ENCODE assay signal across 9 cellular contexts in genomic region chr14:55556929-55557623, GRCh38. TPM values are rescaled to one million over a fixed set of nuclear protein-coding genes. Genes with fewer than 3 reads are reported as not detected.
DNase-seq lines count a peak whose midpoint lies in the region; ATAC-seq and TF ChIP-seq lines count a peak whose summit lies in the region.
"Had no signal": no experiment of that assay in that cellular context is flagged by ENCODE, and none has a peak within 500 bp of the region (broad histone marks: within the 10 kb centered on the region; RNA-seq: fewer than 3 reads in every experiment).

No MANE protein-coding gene starts in this region.

- CTCF ChIA-PET in activated CD4-positive, alpha-beta memory T cell treated with anti-CD3 and anti-CD28 coated beads, Interleukin-2, amount 10 ng/mL, durations not matched to agents 7 days and 5 days (lab: Charles Lee), result no interaction called here

- peak; percentile 68 for ATAC-seq in esophagus mucosa
- no peak for ATAC-seq in GM21447 (IDR thresholded peaks at IDR 0.05; ENCODE audit: unreplicated experiment)
- no peak for ATAC-seq in HG03378 (IDR thresholded peaks at IDR 0.05; ENCODE audit: unreplicated experiment)

- H2BK15ac ChIP-seq in neuronal stem cell (ENCODE audit: low read length), result no peak overlapping the region

- H3K4me2 ChIP-seq in osteoblast (ENCODE audit: insufficient read depth, low read length) (peak overlapping the region; percentile 46), neuronal stem cell (ENCODE audit: insufficient read depth, low read length, poor library complexity, severe bottlenecking) (no peak overlapping the region)

- no CpG with 5 or more reads among the region's 3 CpGs for WGBS in neuronal stem cell (ENCODE audit: extremely low coverage in 2 of 2, insufficient read length in 2 of 2, insufficient replicate concordance in 1 of 2), 2 donors

- H3K36me3 ChIP-seq in osteoblast (ENCODE audit: insufficient read depth, low read length) (no peaks in the 10 kb centered on the region), neuronal stem cell (replicated peaks in 1 of 2; ENCODE audit: control insufficient read depth in 2 of 2, insufficient read depth in 2 of 2, low read length in 2 of 2) (peaks cover 0 to 7% of the 10 kb centered on the region in 2 donors)

- H4K20me1 ChIP-seq in osteoblast (ENCODE audit: insufficient read depth, low read length), result no peaks in the 10 kb centered on the region

- peaks cover 4% of the 10 kb centered on the region for H3K4me1 Mint-ChIP-seq in activated CD4-positive, alpha-beta memory T cell treated with anti-CD3 and anti-CD28 coated beads, Interleukin-2, amount 10 ng/mL, durations not matched to agents 7 days and 5 days

- H3K14ac ChIP-seq in neuronal stem cell (ENCODE audit: low read length), result no peak overlapping the region

- H3K4me1 ChIP-seq in osteoblast (ENCODE audit: insufficient read depth, low read length) (peaks cover 9% of the 10 kb centered on the region), neuronal stem cell (ENCODE audit: control insufficient read depth in 2 of 2, insufficient read depth in 1 of 2, low read depth in 1 of 2, low read length in 2 of 2) (peaks cover 4% of the 10 kb centered on the region in 2 donors)

- H3K4me3 Mint-ChIP-seq in activated CD4-positive, alpha-beta memory T cell treated with anti-CD3 and anti-CD28 coated beads, Interleukin-2, amount 10 ng/mL, durations not matched to agents 7 days and 5 days, result no peak overlapping the region
- H3K4me3 Mint-ChIP-seq: activated naive CD8-positive, alpha-beta T cell had no signal

- POLR2A ChIA-PET in activated CD4-positive, alpha-beta memory T cell treated with anti-CD3 and anti-CD28 coated beads, Interleukin-2, amount 10 ng/mL, durations not matched to agents 7 days and 5 days (lab: Charles Lee), result no interaction called here

- H3K27me3 ChIP-seq in osteoblast (ENCODE audit: insufficient read depth, low read length), result no peaks in the 10 kb centered on the region
- no peaks in the 10 kb centered on the region for H3K27me3 ChIP-seq in neuronal stem cell (ENCODE audit: control insufficient read depth in 3 of 3, insufficient read depth in 3 of 3, low read depth in 1 of 3, low read length in 3 of 3)

- no peak overlapping the region for H4K91ac ChIP-seq in neuronal stem cell (ENCODE audit: low read depth, low read length, poor library complexity)

- no peaks in the 10 kb centered on the region for H3K9me3 Mint-ChIP-seq in activated CD4-positive, alpha-beta memory T cell treated with anti-CD3 and anti-CD28 coated beads, Interleukin-2, amount 10 ng/mL, durations not matched to agents 7 days and 5 days

- H3K9ac ChIP-seq in neuronal stem cell (ENCODE audit: low read depth, low read length, poor library complexity), result no peak overlapping the region

- H2BK12ac ChIP-seq in neuronal stem cell (ENCODE audit: low read length), result no peak overlapping the region

- peaks cover 4% of the 10 kb centered on the region for H3K9me3 ChIP-seq in osteoblast (ENCODE audit: low read depth, low read length)
- H3K9me3 ChIP-seq in neuronal stem cell (replicated peaks in 1 of 2; ENCODE audit: control insufficient read depth in 2 of 2, insufficient read depth in 1 of 2, low read depth in 1 of 2, low read length in 2 of 2), result peaks cover 0 to 7% of the 10 kb centered on the region in 2 donors

- H3K4me3 ChIP-seq in osteoblast (ENCODE audit: insufficient read depth, low read length) (no peak overlapping the region), neuronal stem cell (ENCODE audit: low read length in 2 of 2) (no peak overlapping the region)

- no peak overlapping the region for H3K27ac ChIP-seq in osteoblast (ENCODE audit: low read depth, low read length)
- no peak overlapping the region for H3K27ac ChIP-seq in neuronal stem cell (replicated peaks; ENCODE audit: low read length)

- H4K8ac ChIP-seq in neuronal stem cell (ENCODE audit: low read depth, low read length), result no peak overlapping the region

- no peak overlapping the region for H2AK5ac ChIP-seq in neuronal stem cell (ENCODE audit: low read depth, low read length)

- DNase-seq in EL, result peak; percentile 90
- peak; percentile 77 for DNase-seq in NCI-H446 treated with DMSO at 0.1 percent for 48 hours (lab: John Stamatoyannopoulos, UW)
- DNase-seq in osteoblast (ENCODE audit: insufficient read length, low spot score, missing footprints), result peak; percentile 84
- DNase-seq in neuronal stem cell (ENCODE audit: low spot score), result no peak
- DNase-seq in activated CD4-positive, alpha-beta memory T cell treated with anti-CD3 and anti-CD28 coated beads, Interleukin-2, amount 10 ng/mL, durations not matched to agents 7 days and 5 days, result no peak

- no peak overlapping the region for H2BK120ac ChIP-seq in neuronal stem cell (ENCODE audit: low read depth, low read length)

- no peak overlapping the region for H2AFZ ChIP-seq in osteoblast (ENCODE audit: low read length)
- H2AFZ ChIP-seq in neuronal stem cell (ENCODE audit: low read length), result no peak overlapping the region

- H3K23ac ChIP-seq in neuronal stem cell (ENCODE audit: low read depth, low read length, poor library complexity), result no peak overlapping the region

- H3K18ac ChIP-seq in neuronal stem cell (ENCODE audit: low read length), result no peak overlapping the region

- H3K4ac ChIP-seq in neuronal stem cell (ENCODE audit: low read length), result no peak overlapping the region

- H3K79me1 ChIP-seq in neuronal stem cell (ENCODE audit: low read depth, low read length), result no peaks in the 10 kb centered on the region

- no peak for TF ChIP-seq CTCF in osteoblast (IDR thresholded peaks at IDR 0.05; ENCODE audit: extremely low read depth, low read depth, low read length)

- no peaks in the 10 kb centered on the region for H3K79me2 ChIP-seq in osteoblast (ENCODE audit: insufficient read depth, low read length)

- no peaks in the 10 kb centered on the region for H3K36me3 Mint-ChIP-seq in activated CD4-positive, alpha-beta memory T cell treated with anti-CD3 and anti-CD28 coated beads, Interleukin-2, amount 10 ng/mL, durations not matched to agents 7 days and 5 days (ENCODE audit: low read depth)

- H3K27ac Mint-ChIP-seq in activated CD4-positive, alpha-beta memory T cell treated with anti-CD3 and anti-CD28 coated beads, Interleukin-2, amount 10 ng/mL, durations not matched to agents 7 days and 5 days, result no peak overlapping the region
- H3K27ac Mint-ChIP-seq: activated naive CD8-positive, alpha-beta T cell had no signal

- H2BK5ac ChIP-seq in neuronal stem cell (ENCODE audit: low read length), result no peak overlapping the region

- peaks cover 8% of the 10 kb centered on the region for H3K27me3 Mint-ChIP-seq in activated CD4-positive, alpha-beta memory T cell treated with anti-CD3 and anti-CD28 coated beads, Interleukin-2, amount 10 ng/mL, durations not matched to agents 7 days and 5 days
- H3K27me3 Mint-ChIP-seq: activated naive CD8-positive, alpha-beta T cell had no signal

RNA-seq across cellular contexts. Expression of gene KTN1, which starts 22.9 kb away (rescaled TPM):
- total RNA-seq in esophagus mucosa, result 80.7 TPM
- total RNA-seq in osteoblast, result 172 and 177 TPM in 2 replicates
- polyA plus RNA-seq in neuronal stem cell (2013, experiment 1 of 2), result 187 TPM
- polyA plus RNA-seq in neuronal stem cell (2013, experiment 2 of 2), result 194 TPM
- total RNA-seq in activated CD4-positive, alpha-beta memory T cell treated with anti-CD3 and anti-CD28 coated beads, Interleukin-2, amount 10 ng/mL, durations not matched to agents 7 days and 5 days, result 10 to 100 TPM; 96.7 to 99.9 TPM

Comparison
In these comparisons a context has a peak if more than half of its experiments do, and no peak if none do; other contexts are left out.
1. DNase-seq: peak in EL (single experiment), NCI-H446 treated with DMSO at 0.1 percent for 48 hours (single experiment) and osteoblast (single experiment); none in neuronal stem cell (single experiment) and activated CD4-positive, alpha-beta memory T cell treated with anti-CD3 and anti-CD28 coated beads, Interleukin-2, amount 10 ng/mL, durations not matched to agents 7 days and 5 days (single experiment).